Comparison of ENCODE assay signal across 13 cellular contexts in the genomic region with DNA sequence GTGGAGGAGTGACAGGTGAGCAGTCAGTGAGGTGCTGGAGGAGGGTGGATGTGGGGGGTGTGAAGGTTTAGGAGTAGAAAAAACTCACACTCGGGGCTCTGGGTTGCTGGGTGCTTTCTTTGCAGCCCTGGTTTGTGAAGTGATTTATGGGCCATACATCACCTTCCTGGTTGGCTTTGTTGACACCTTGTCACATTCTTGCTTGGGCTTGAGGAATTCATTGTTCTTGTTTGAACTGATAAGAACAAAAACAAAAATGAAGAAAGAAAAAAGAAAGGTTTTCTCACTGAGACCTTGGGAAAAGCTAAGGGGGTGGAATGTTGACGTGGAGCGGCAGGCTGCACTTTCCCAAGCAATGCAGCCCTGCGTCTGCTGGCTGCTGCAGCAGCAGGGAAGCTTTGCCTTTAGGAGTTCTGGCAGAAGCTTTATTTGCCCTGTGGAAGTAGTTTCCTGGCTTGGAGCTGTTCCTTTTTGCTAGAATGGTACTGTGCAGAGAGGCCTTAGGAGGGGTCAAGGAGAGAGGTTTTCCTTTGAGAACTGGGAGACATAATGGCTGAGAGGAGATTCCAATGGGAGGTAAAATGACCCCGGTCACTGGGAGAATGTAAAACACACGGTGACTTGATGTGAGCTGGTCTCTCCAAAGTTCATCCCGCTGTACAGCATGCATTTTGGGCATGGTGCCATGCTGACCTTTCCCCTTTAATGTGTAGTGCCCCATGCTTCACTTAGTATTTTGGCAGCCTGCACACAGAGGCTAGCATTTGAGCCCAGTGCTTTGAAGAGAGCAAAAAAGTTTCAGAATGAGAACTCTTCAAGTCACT. TPM values are rescaled to one million over a fixed set of nuclear protein-coding genes. Genes with fewer than 3 reads are reported as not detected.
DNase-seq lines count a peak whose midpoint lies in the region; ATAC-seq and TF ChIP-seq lines count a peak whose summit lies in the region.
"Had no signal": no experiment of that assay in that cellular context is flagged by ENCODE, and none has a peak within 500 bp of the region (broad histone marks: within the 10 kb centered on the region; RNA-seq: fewer than 3 reads in every experiment).

No MANE protein-coding gene starts in this region.

- H3K27me3 ChIP-seq in HCT116 (ENCODE audit: insufficient read depth, low read length) (no peaks in the 10 kb centered on the region), esophagus muscularis mucosa (no peaks in the 10 kb centered on the region)
- H3K27me3 ChIP-seq: esophagus squamous epithelium, upper lobe of right lung had no signal

- RAD21 ChIA-PET in HCT116 (lab: Charles Lee; ENCODE audit: low non-redundant PET in 1 of 2, low total read pairs in 2 of 2, uncharacterized antibody in 2 of 2, unreplicated experiment in 2 of 2), result no interaction called here

- peak overlapping the region; percentile 21 for H3K4me2 ChIP-seq in HCT116 (ENCODE audit: low read length)

- POLR2A ChIA-PET in HCT116 (lab: Charles Lee), result no interaction called here

- TF ChIP-seq CTCF in HCT116 (IDR thresholded peaks at IDR 0.05 in 2 of 3, conservative IDR thresholded peaks at IDR 0.05 in 1 of 3; ENCODE audit: borderline replicate concordance in 1 of 3, insufficient read depth in 1 of 3, low read depth in 2 of 3, low read length in 2 of 3) (no peak), esophagus muscularis mucosa (IDR thresholded peaks at IDR 0.05) (no peak)

- peaks cover 52% of the 10 kb centered on the region; the same call in 1 of the 2 replicates for H4K20me1 ChIP-seq in HCT116 (ENCODE audit: insufficient read depth)

- CTCF ChIA-PET in HCT116 (lab: Charles Lee), result no interaction called here

- DNase-seq in HCT116 (ENCODE audit: low read depth, low spot score), result no peak
- DNase-seq in amniotic epithelial cell (ENCODE audit: low read depth), result peak; percentile 86
- DNase-seq in glomerular visceral epithelial cell (ENCODE audit: extremely low spot score), result peak; percentile 14
- peak; percentile 53 for DNase-seq in retina
- no peak for DNase-seq in esophagus muscularis mucosa (ENCODE audit: extremely low spot score)
- no peak for DNase-seq in NCI-H1694 treated with DMSO at 0.1 percent for 48 hours (lab: John Stamatoyannopoulos, UW)
- no peak for DNase-seq in stimulated activated CD4-positive, alpha-beta T cell treated with anti-CD3 and anti-CD28 coated beads, Interleukin-12 subunit alpha, Interleukin-12 subunit beta, amount 100 ng/mL, for 4 hours
- no peak for DNase-seq in amniotic stem cell (lab: John Stamatoyannopoulos, UW)
- DNase-seq: esophagus squamous epithelium, T1000, upper lobe of right lung had no signal

- TF ChIP-seq POLR2A in HCT116 (IDR thresholded peaks at IDR 0.05; ENCODE audit: borderline replicate concordance, extremely low read depth, insufficient read depth, insufficient read length), result no peak
- TF ChIP-seq POLR2A in esophagus muscularis mucosa (IDR thresholded peaks at IDR 0.05; ENCODE audit: low read depth), result no peak

- H3K4me1 ChIP-seq in HCT116 (ENCODE audit: control insufficient read depth in 1 of 2, insufficient read depth in 2 of 2, low read length in 2 of 2) (peaks cover 96 to 99% of the 10 kb centered on the region in 2 experiments), esophagus muscularis mucosa (peaks cover 10 to 22% (median 14%) of the 10 kb centered on the region in 4 donors)

- H3K9ac ChIP-seq in HCT116 (ENCODE audit: low read length), result no peak overlapping the region

- H3K27ac ChIP-seq in HCT116 (ENCODE audit: low read depth, low read length) (peak overlapping the region; percentile 63), esophagus muscularis mucosa (replicated peaks in 1 of 4) (no peak overlapping the region)
- H3K27ac ChIP-seq: esophagus squamous epithelium, upper lobe of right lung had no signal

- no TSS peak for BruUV-seq in HCT116 (replicated peaks; lab: Mats Ljungman, UMichigan)

- peak; percentile 49 for ATAC-seq in HCT116
- ATAC-seq: upper lobe of right lung had no signal

- TF ChIP-seq EP300 in esophagus muscularis mucosa (IDR thresholded peaks at IDR 0.05), result no peak

- H3K36me3 ChIP-seq in HCT116 (ENCODE audit: control insufficient read depth in 1 of 2, insufficient read depth in 2 of 2, low read length in 2 of 2) (peaks cover 2 to 27% of the 10 kb centered on the region in 2 experiments; a peak in 1 of 4 replicates), esophagus muscularis mucosa (no peaks in the 10 kb centered on the region)
- H3K36me3 ChIP-seq: esophagus squamous epithelium, upper lobe of right lung had no signal

- H3K4me3 ChIP-seq in HCT116 (replicated peaks in 1 of 2; ENCODE audit: low read depth in 1 of 2, low read length in 2 of 2) (no peak overlapping the region), esophagus muscularis mucosa (no peak overlapping the region)
- H3K4me3 ChIP-seq: esophagus squamous epithelium, upper lobe of right lung had no signal

- H3K9me3 ChIP-seq in HCT116 (ENCODE audit: control insufficient read depth in 1 of 2, insufficient read depth in 1 of 2, low read depth in 1 of 2, low read length in 2 of 2) (no peaks in the 10 kb centered on the region), esophagus muscularis mucosa (no peaks in the 10 kb centered on the region)
- H3K9me3 ChIP-seq: esophagus squamous epithelium, upper lobe of right lung had no signal

- H3K79me2 ChIP-seq in HCT116 (ENCODE audit: insufficient read depth, low read length), result peaks cover 100% of the 10 kb centered on the region

- no peaks in the 10 kb centered on the region for H3K9me2 ChIP-seq in HCT116 (ENCODE audit: insufficient read depth)

- intact Hi-C loops in HCT116 (cut with micrococcal nuclease) (no loop called here), esophagus muscularis mucosa (cut with DNase I) (no loop called here)

- H2AFZ ChIP-seq in HCT116 (ENCODE audit: low read depth, low read length, poor library complexity, severe bottlenecking), result no peak overlapping the region

- TF ChIP-seq RAD21 in HCT116 (IDR thresholded peaks at IDR 0.05; ENCODE audit: low read depth), result no peak

- 51% methylated on average over 7 of the region's 7 CpGs for WGBS in esophagus muscularis mucosa

TF ChIP-seq in HCT116, 20 proteins besides CTCF, POLR2A, EP300 and RAD21:
- TF ChIP-seq SIN3A (IDR thresholded peaks at IDR 0.05; ENCODE audit: low read depth), result no peak
- TF ChIP-seq POLR2AphosphoS5 (IDR thresholded peaks at IDR 0.05; ENCODE audit: low read depth, low read length), result no peak
- TF ChIP-seq, protein P1, sequence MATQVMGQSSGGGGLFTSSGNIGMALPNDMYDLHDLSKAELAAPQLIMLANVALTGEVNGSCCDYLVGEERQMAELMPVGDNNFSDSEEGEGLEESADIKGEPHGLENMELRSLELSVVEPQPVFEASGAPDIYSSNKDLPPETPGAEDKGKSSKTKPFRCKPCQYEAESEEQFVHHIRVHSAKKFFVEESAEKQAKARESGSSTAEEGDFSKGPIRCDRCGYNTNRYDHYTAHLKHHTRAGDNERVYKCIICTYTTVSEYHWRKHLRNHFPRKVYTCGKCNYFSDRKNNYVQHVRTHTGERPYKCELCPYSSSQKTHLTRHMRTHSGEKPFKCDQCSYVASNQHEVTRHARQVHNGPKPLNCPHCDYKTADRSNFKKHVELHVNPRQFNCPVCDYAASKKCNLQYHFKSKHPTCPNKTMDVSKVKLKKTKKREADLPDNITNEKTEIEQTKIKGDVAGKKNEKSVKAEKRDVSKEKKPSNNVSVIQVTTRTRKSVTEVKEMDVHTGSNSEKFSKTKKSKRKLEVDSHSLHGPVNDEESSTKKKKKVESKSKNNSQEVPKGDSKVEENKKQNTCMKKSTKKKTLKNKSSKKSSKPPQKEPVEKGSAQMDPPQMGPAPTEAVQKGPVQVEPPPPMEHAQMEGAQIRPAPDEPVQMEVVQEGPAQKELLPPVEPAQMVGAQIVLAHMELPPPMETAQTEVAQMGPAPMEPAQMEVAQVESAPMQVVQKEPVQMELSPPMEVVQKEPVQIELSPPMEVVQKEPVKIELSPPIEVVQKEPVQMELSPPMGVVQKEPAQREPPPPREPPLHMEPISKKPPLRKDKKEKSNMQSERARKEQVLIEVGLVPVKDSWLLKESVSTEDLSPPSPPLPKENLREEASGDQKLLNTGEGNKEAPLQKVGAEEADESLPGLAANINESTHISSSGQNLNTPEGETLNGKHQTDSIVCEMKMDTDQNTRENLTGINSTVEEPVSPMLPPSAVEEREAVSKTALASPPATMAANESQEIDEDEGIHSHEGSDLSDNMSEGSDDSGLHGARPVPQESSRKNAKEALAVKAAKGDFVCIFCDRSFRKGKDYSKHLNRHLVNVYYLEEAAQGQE (IDR thresholded peaks at IDR 0.05; ENCODE audit: low read depth), result no peak
- no peak for TF ChIP-seq CBX3 (IDR thresholded peaks at IDR 0.05; ENCODE audit: low read depth)
- no peak for TF ChIP-seq TCF7L2 (IDR thresholded peaks at IDR 0.05; ENCODE audit: borderline replicate concordance, extremely low read depth, insufficient read depth, insufficient read length)
- TF ChIP-seq YY1 (IDR thresholded peaks at IDR 0.05; ENCODE audit: extremely low read depth, insufficient replicate concordance, low read depth, low read length), result no peak
- no peak for TF ChIP-seq SP1 (IDR thresholded peaks at IDR 0.05; ENCODE audit: low read depth)
- no peak for TF ChIP-seq ELF1 (IDR thresholded peaks at IDR 0.05; ENCODE audit: borderline replicate concordance, low read depth)
- TF ChIP-seq, protein P2, sequence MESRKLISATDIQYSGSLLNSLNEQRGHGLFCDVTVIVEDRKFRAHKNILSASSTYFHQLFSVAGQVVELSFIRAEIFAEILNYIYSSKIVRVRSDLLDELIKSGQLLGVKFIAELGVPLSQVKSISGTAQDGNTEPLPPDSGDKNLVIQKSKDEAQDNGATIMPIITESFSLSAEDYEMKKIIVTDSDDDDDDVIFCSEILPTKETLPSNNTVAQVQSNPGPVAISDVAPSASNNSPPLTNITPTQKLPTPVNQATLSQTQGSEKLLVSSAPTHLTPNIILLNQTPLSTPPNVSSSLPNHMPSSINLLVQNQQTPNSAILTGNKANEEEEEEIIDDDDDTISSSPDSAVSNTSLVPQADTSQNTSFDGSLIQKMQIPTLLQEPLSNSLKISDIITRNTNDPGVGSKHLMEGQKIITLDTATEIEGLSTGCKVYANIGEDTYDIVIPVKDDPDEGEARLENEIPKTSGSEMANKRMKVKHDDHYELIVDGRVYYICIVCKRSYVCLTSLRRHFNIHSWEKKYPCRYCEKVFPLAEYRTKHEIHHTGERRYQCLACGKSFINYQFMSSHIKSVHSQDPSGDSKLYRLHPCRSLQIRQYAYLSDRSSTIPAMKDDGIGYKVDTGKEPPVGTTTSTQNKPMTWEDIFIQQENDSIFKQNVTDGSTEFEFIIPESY (IDR thresholded peaks at IDR 0.05; ENCODE audit: extremely low read depth, insufficient replicate concordance, low read length), result no peak
- TF ChIP-seq FOSL1 (IDR thresholded peaks at IDR 0.05; ENCODE audit: low read depth), result no peak
- no peak for TF ChIP-seq ZFX (IDR thresholded peaks at IDR 0.05)
- TF ChIP-seq CEBPB (IDR thresholded peaks at IDR 0.05; ENCODE audit: low read depth), result no peak
- TF ChIP-seq ZNF274 (IDR thresholded peaks at IDR 0.05; ENCODE audit: low read depth, low read length), result no peak
TF ChIP-seq in HCT116: peak in this region for 0.

RNA-seq across cellular contexts. Expression of a gene that starts 52.8 kb away (rescaled TPM):
- total RNA-seq in HCT116 (2021; ENCODE audit: unreplicated experiment), result 215 TPM
- 53.9 and 72.1 TPM in 2 replicates for polyA plus RNA-seq in HCT116 (2012)
- total RNA-seq in esophagus muscularis mucosa, result under 1 TPM in 3 of 4 donors, not detected in 1; 0.06 to 0.33 (median 0.11) TPM
- total RNA-seq: OCI-LY7, upper lobe of right lung had no signal
- polyA plus RNA-seq: liver had no signal

Comparison
In these comparisons a context has a peak if more than half of its experiments do, and no peak if none do; other contexts are left out.
1. DNase-seq: peak in amniotic epithelial cell (single experiment), glomerular visceral epithelial cell (single experiment) and retina (single experiment); none in HCT116 (single experiment), esophagus muscularis mucosa (single experiment), NCI-H1694 treated with DMSO at 0.1 percent for 48 hours (single experiment), stimulated activated CD4-positive, alpha-beta T cell treated with anti-CD3 and anti-CD28 coated beads, Interleukin-12 subunit alpha, Interleukin-12 subunit beta, amount 100 ng/mL, for 4 hours (single experiment) and amniotic stem cell (single experiment).
2. RNA of a gene that starts 52.8 kb away (total RNA-seq): 215 TPM in HCT116 (single experiment); 0.06 to 0.33 TPM in esophagus muscularis mucosa; every median in the first group is over 100 times any median in the second.